Comparison of ENCODE assay signal across 8 cellular contexts in genomic region chr6:156719720-156720563, GRCh38. TPM values are rescaled to one million over a fixed set of nuclear protein-coding genes. Genes with fewer than 3 reads are reported as not detected.
DNase-seq lines count a peak whose midpoint lies in the region; ATAC-seq, FAIRE-seq and TF ChIP-seq lines count a peak whose summit lies in the region.

No MANE protein-coding gene starts in this region.

- H3K27me3 ChIP-seq in muscle layer of duodenum (ENCODE audit: low read depth, low read length), result no peaks in the 10 kb centered on the region

- H3K27ac ChIP-seq in epithelial cell of prostate, result peak overlapping the region; percentile 81
- peak overlapping the region; percentile 95 for H3K27ac ChIP-seq in muscle layer of duodenum (ENCODE audit: low read length)

- peak; percentile 76 for ATAC-seq in HG02623 (IDR thresholded peaks at IDR 0.05; ENCODE audit: unreplicated experiment)

- peaks cover 11 to 17% of the 10 kb centered on the region in 2 donors for H3K4me1 ChIP-seq in muscle layer of duodenum (ENCODE audit: control insufficient read depth in 1 of 2, insufficient read depth in 2 of 2, low read length in 2 of 2)

- H3K36me3 ChIP-seq in muscle layer of duodenum (ENCODE audit: control insufficient read depth in 1 of 2, insufficient read depth in 2 of 2, low read length in 2 of 2), result no peaks in the 10 kb centered on the region

- peak; percentile 61 for TF ChIP-seq POLR2A in GM12892 (IDR thresholded peaks at IDR 0.05; ENCODE audit: low read depth, low read length)

- DNase-seq in GM12892 (ENCODE audit: insufficient read length), result peak; percentile 58
- peak; percentile 94 for DNase-seq in NCI-H226
- DNase-seq in activated T-cell treated with anti-CD3 and anti-CD28 coated beads for 24 hours (ENCODE audit: low read depth), result peak; percentile 48
- DNase-seq in epithelial cell of prostate (ENCODE audit: low read depth, low spot score), result peak; percentile 81
- peak; percentile 35 to 37 for DNase-seq in stimulated activated CD8-positive, alpha-beta memory T cell treated with anti-CD3 and anti-CD28 coated beads, Interleukin-7, amount 100 ng/mL, for 1 hour (ENCODE audit: low read depth in 2 of 2)
- no peak for DNase-seq in NCI-H1694 (lab: John Stamatoyannopoulos, UW)

- H3K4me3 ChIP-seq in muscle layer of duodenum (ENCODE audit: low read depth in 1 of 2, low read length in 2 of 2), result peak overlapping the region; percentile 39 to 61

- FAIRE-seq in GM12892 (lab: Jason Lieb, UNC), result no peak

- H3K9me3 ChIP-seq in muscle layer of duodenum (ENCODE audit: control insufficient read depth in 1 of 2, low read length in 2 of 2), result no peaks in the 10 kb centered on the region

RNA-seq across cellular contexts. Expression of gene ARID1B, which starts 57.2 kb away (rescaled TPM):
- 42.4 TPM for polyA plus RNA-seq in GM12892 (2012; ENCODE audit: missing spikeins)
